In genomic region chr17:49914096-49914490, GRCh38 we compare ENCODE assay signal across 17 cellular contexts. TPM values are rescaled to one million over a fixed set of nuclear protein-coding genes. Genes with fewer than 3 reads are reported as not detected.
DNase-seq lines count a peak whose midpoint lies in the region; ATAC-seq and TF ChIP-seq lines count a peak whose summit lies in the region.
"Had no signal": no experiment of that assay in that cellular context is flagged by ENCODE, and none has a peak within 500 bp of the region (broad histone marks: within the 10 kb centered on the region; RNA-seq: fewer than 3 reads in every experiment).

No MANE protein-coding gene starts in this region.

- DNase-seq in COLO668 (lab: John Stamatoyannopoulos, UW; ENCODE audit: unreplicated experiment) (peak; percentile 5), NCI-H2171 (lab: John Stamatoyannopoulos, UW) (peak; percentile 88), ecto neural progenitor cell (ENCODE audit: low spot score) (peak; percentile 83), NK-92 (lab: John Stamatoyannopoulos, UW; ENCODE audit: unreplicated experiment) (no peak), PC-9 (no peak)
- DNase-seq: activated CD4-positive, alpha-beta T cell treated with anti-CD3 and anti-CD28 coated beads for 4 hours; activated naive CD4-positive, alpha-beta T cell; KBM-7; mucosa of descending colon; NCI-H2029; sigmoid colon had no signal

- no peaks in the 10 kb centered on the region for H3K27me3 ChIP-seq in PC-9 (ENCODE audit: insufficient read depth, low read depth)

- POLR2A ChIA-PET in HEK293 (lab: Yijun Ruan, JAX) (interaction anchor here (0.6 to 0.8 kb wide), 2 partner anchors 24 to 62 kb away, joined by 3 read pairs; no protein-coding TSS in a partner anchor), PC-9 (lab: Charles Lee; ENCODE audit: unreplicated experiment) (no interaction called here)

- H3K79me2 ChIP-seq in PC-9 (ENCODE audit: low read depth) = no peaks in the 10 kb centered on the region

- TF ChIP-seq CTCF in HEK293 (tag by site-specific recombination; IDR thresholded peaks at IDR 0.05) = no peak
- no peak for TF ChIP-seq CTCF in PC-9 (conservative IDR thresholded peaks at IDR 0.05)

- H3K36me3 ChIP-seq in HEK293 (ENCODE audit: control insufficient read depth in 2 of 2, insufficient read depth in 1 of 2, low read length in 2 of 2) = no peaks in the 10 kb centered on the region
- H3K36me3 ChIP-seq in PC-9 (ENCODE audit: low read depth) = no peaks in the 10 kb centered on the region
- H3K36me3 ChIP-seq: sigmoid colon had no signal

- H2AFZ ChIP-seq in PC-9 = no peak overlapping the region

- ATAC-seq in GM19467 (IDR thresholded peaks at IDR 0.05; ENCODE audit: unreplicated experiment) (no peak), HG02840 (IDR thresholded peaks at IDR 0.05; ENCODE audit: low FRiP score, unreplicated experiment) (no peak)
- ATAC-seq: mucosa of descending colon had no signal

- H3K4me2 ChIP-seq in PC-9 = no peak overlapping the region; the same call in 1 of the 2 replicates

- no peaks in the 10 kb centered on the region for H3K9me2 ChIP-seq in PC-9 (ENCODE audit: insufficient read depth)

- no peaks in the 10 kb centered on the region for H3K9me3 ChIP-seq in HEK293 (ENCODE audit: control insufficient read depth, insufficient read depth, low read depth, low read length)
- no peaks in the 10 kb centered on the region for H3K9me3 ChIP-seq in PC-9 (ENCODE audit: insufficient read depth, low read depth)
- H3K9me3 ChIP-seq: mucosa of descending colon, sigmoid colon had no signal

- CTCF ChIA-PET in HEK293 (lab: Yijun Ruan, JAX) = interaction anchor here (0.6 to 1.5 kb wide), 4 partner anchors 9 to 885 kb away, joined by 3 to 4 read pairs (median 3); no protein-coding TSS in a partner anchor
- CTCF ChIA-PET in PC-9 (lab: Charles Lee) = no interaction called here

- no peak overlapping the region for H3K4me3 ChIP-seq in HEK293 (ENCODE audit: low read depth, low read length)
- no peak overlapping the region for H3K4me3 ChIP-seq in PC-9
- H3K4me3 ChIP-seq: mucosa of descending colon, sigmoid colon had no signal

- no peak overlapping the region for H3K27ac ChIP-seq in HEK293 (ENCODE audit: extremely low read depth, low read depth, low read length)
- no peak overlapping the region for H3K27ac ChIP-seq in PC-9
- H3K27ac ChIP-seq: sigmoid colon had no signal

- no TSS peak for BruUV-seq in PC-9 (replicated peaks; lab: Mats Ljungman, UMichigan)

- no peaks in the 10 kb centered on the region for H3K4me1 ChIP-seq in HEK293 (ENCODE audit: control insufficient read depth, insufficient read depth, low read length)
- H3K4me1 ChIP-seq in PC-9 (replicated peaks; ENCODE audit: insufficient read depth) = peaks cover 53% of the 10 kb centered on the region

- intact Hi-C loops in PC-9 (cut with micrococcal nuclease; ENCODE audit: unreplicated experiment) = no loop called here

- H3F3A ChIP-seq in PC-9 (ENCODE audit: insufficient read depth, low read depth) = peaks cover 30% of the 10 kb centered on the region

- no peaks in the 10 kb centered on the region for H4K20me1 ChIP-seq in PC-9 (ENCODE audit: insufficient read depth)

TF ChIP-seq in HEK293, 187 proteins besides CTCF, POLR2A, EP300 and RAD21:
- TF ChIP-seq, protein P1, sequence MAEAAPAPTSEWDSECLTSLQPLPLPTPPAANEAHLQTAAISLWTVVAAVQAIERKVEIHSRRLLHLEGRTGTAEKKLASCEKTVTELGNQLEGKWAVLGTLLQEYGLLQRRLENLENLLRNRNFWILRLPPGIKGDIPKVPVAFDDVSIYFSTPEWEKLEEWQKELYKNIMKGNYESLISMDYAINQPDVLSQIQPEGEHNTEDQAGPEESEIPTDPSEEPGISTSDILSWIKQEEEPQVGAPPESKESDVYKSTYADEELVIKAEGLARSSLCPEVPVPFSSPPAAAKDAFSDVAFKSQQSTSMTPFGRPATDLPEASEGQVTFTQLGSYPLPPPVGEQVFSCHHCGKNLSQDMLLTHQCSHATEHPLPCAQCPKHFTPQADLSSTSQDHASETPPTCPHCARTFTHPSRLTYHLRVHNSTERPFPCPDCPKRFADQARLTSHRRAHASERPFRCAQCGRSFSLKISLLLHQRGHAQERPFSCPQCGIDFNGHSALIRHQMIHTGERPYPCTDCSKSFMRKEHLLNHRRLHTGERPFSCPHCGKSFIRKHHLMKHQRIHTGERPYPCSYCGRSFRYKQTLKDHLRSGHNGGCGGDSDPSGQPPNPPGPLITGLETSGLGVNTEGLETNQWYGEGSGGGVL (tag by site-specific recombination; IDR thresholded peaks at IDR 0.05) = no peak
- 0 out of 2 replicates have a peak, but pooled peaks have one; percentile 24 for TF ChIP-seq GLIS1 (tag by site-specific recombination; IDR thresholded peaks at IDR 0.05)
TF ChIP-seq in HEK293: peak in this region for 1.

RNA-seq across cellular contexts. Expression of gene DLX4, which starts 54.9 kb away (rescaled TPM):
- total RNA-seq in PC-9 (2021) = 6.2 and 8.8 TPM in 2 replicates
- total RNA-seq: astrocyte, osteocyte, sigmoid colon, temporal lobe had no signal

Comparison
In these comparisons a context has a peak if more than half of its experiments do, and no peak if none do; other contexts are left out.
1. DNase-seq: peak in COLO668 (single experiment), NCI-H2171 (single experiment) and ecto neural progenitor cell (single experiment); none in NK-92 (single experiment) and PC-9 (0 of 2).